19 cellular contexts compared by ENCODE assay signal in genomic region chr11:116033931-116034553, GRCh38.
DNase-seq lines count a peak whose midpoint lies in the region; ATAC-seq and TF ChIP-seq lines count a peak whose summit lies in the region.
"Had no signal": no experiment of that assay in that cellular context is flagged by ENCODE, and none has a peak within 500 bp of the region (broad histone marks: within the 10 kb centered on the region; RNA-seq: fewer than 3 reads in every experiment).

No MANE protein-coding gene starts in this region.

- peaks cover 31% of the 10 kb centered on the region for H3K4me1 Mint-ChIP-seq in WTC11
- H3K4me1 Mint-ChIP-seq in activated CD8-positive, alpha-beta T cell treated with anti-CD3 and anti-CD28 coated beads, Interleukin-2, amount 10 ng/mL, durations not matched to agents 7 days and 5 days (ENCODE audit: low read depth): no peaks in the 10 kb centered on the region
- H3K4me1 Mint-ChIP-seq: CD4-positive, CD25-positive, alpha-beta regulatory T cell had no signal

- peak; percentile 48; the same call in 1 of the 2 replicates for ATAC-seq in WTC11
- no peak for ATAC-seq in HG03469 (IDR thresholded peaks at IDR 0.05; ENCODE audit: unreplicated experiment)
- no peak for ATAC-seq in HG03354 (IDR thresholded peaks at IDR 0.05; ENCODE audit: poor library complexity, severe bottlenecking, unreplicated experiment)
- ATAC-seq in activated CD8-positive, alpha-beta T cell treated with anti-CD3 and anti-CD28 coated beads, Interleukin-2, amount 10 ng/mL, durations not matched to agents 7 days and 5 days: no peak
- ATAC-seq: heart right ventricle, PC-3, right cardiac atrium had no signal

- DNase-seq in DMS153 (lab: John Stamatoyannopoulos, UW): peak; percentile 88
- DNase-seq in MV-4-11 (lab: John Stamatoyannopoulos, UW): peak; percentile 10
- DNase-seq in NCI-H2196 (lab: John Stamatoyannopoulos, UW; ENCODE audit: unreplicated experiment): peak; percentile 85
- DNase-seq in WTC11 (ENCODE audit: low spot score): no peak
- DNase-seq in effector CD4-positive, alpha-beta T cell: no peak
- DNase-seq in activated CD8-positive, alpha-beta T cell treated with anti-CD3 and anti-CD28 coated beads, Interleukin-2, amount 10 ng/mL, durations not matched to agents 7 days and 5 days: no peak
- DNase-seq: ACHN; CD4-positive, CD25-positive, alpha-beta regulatory T cell; EL; GOT3; heart right ventricle; Karpas-422; NCI-H2081 treated with DMSO at 0.1 percent for 48 hours; PC-3; right cardiac atrium; uterus had no signal

- H3K36me3 Mint-ChIP-seq in WTC11: no peaks in the 10 kb centered on the region
- no peaks in the 10 kb centered on the region for H3K36me3 Mint-ChIP-seq in activated CD8-positive, alpha-beta T cell treated with anti-CD3 and anti-CD28 coated beads, Interleukin-2, amount 10 ng/mL, durations not matched to agents 7 days and 5 days (ENCODE audit: low read depth)
- H3K36me3 Mint-ChIP-seq: CD4-positive, CD25-positive, alpha-beta regulatory T cell; mesothelial cell of epicardium had no signal

- peaks cover 3% of the 10 kb centered on the region for H3K9me3 Mint-ChIP-seq in WTC11
- H3K9me3 Mint-ChIP-seq in activated CD8-positive, alpha-beta T cell treated with anti-CD3 and anti-CD28 coated beads, Interleukin-2, amount 10 ng/mL, durations not matched to agents 7 days and 5 days (ENCODE audit: insufficient read depth): no peaks in the 10 kb centered on the region

- H3K4me3 Mint-ChIP-seq in WTC11: no peak overlapping the region
- no peak overlapping the region for H3K4me3 Mint-ChIP-seq in activated CD8-positive, alpha-beta T cell treated with anti-CD3 and anti-CD28 coated beads, Interleukin-2, amount 10 ng/mL, durations not matched to agents 7 days and 5 days
- H3K4me3 Mint-ChIP-seq: CD4-positive, CD25-positive, alpha-beta regulatory T cell; mesothelial cell of epicardium had no signal

- TF ChIP-seq CTCF in WTC11 (IDR thresholded peaks at IDR 0.05): no peak

- no peaks in the 10 kb centered on the region for H3K27me3 Mint-ChIP-seq in WTC11 (ENCODE audit: low read depth)
- H3K27me3 Mint-ChIP-seq in activated CD8-positive, alpha-beta T cell treated with anti-CD3 and anti-CD28 coated beads, Interleukin-2, amount 10 ng/mL, durations not matched to agents 7 days and 5 days (ENCODE audit: low read depth): no peaks in the 10 kb centered on the region

- H3K27ac Mint-ChIP-seq in WTC11: no peak overlapping the region
- H3K27ac Mint-ChIP-seq in activated CD8-positive, alpha-beta T cell treated with anti-CD3 and anti-CD28 coated beads, Interleukin-2, amount 10 ng/mL, durations not matched to agents 7 days and 5 days: no peak overlapping the region
- H3K27ac Mint-ChIP-seq: CD4-positive, CD25-positive, alpha-beta regulatory T cell; mesothelial cell of epicardium had no signal

- POLR2A ChIA-PET in WTC11 (lab: Charles Lee): no interaction called here
- POLR2A ChIA-PET in activated CD8-positive, alpha-beta T cell treated with anti-CD3 and anti-CD28 coated beads, Interleukin-2, amount 10 ng/mL, durations not matched to agents 7 days and 5 days (lab: Charles Lee): no interaction called here

- CTCF ChIA-PET in WTC11 (lab: Charles Lee): interaction anchor here (0.9 to 2.0 kb wide), 6 partner anchors 26 to 182 kb away, joined by 3 to 13 read pairs (median 5); no protein-coding TSS in a partner anchor
- CTCF ChIA-PET in activated CD8-positive, alpha-beta T cell treated with anti-CD3 and anti-CD28 coated beads, Interleukin-2, amount 10 ng/mL, durations not matched to agents 7 days and 5 days (lab: Charles Lee): no interaction called here

TF ChIP-seq in WTC11, 78 proteins besides CTCF, POLR2A, EP300 and RAD21:
- no peak for TF ChIP-seq TEAD1 (CRISPR knock-in tag; IDR thresholded peaks at IDR 0.05)
- TF ChIP-seq, protein P1, sequence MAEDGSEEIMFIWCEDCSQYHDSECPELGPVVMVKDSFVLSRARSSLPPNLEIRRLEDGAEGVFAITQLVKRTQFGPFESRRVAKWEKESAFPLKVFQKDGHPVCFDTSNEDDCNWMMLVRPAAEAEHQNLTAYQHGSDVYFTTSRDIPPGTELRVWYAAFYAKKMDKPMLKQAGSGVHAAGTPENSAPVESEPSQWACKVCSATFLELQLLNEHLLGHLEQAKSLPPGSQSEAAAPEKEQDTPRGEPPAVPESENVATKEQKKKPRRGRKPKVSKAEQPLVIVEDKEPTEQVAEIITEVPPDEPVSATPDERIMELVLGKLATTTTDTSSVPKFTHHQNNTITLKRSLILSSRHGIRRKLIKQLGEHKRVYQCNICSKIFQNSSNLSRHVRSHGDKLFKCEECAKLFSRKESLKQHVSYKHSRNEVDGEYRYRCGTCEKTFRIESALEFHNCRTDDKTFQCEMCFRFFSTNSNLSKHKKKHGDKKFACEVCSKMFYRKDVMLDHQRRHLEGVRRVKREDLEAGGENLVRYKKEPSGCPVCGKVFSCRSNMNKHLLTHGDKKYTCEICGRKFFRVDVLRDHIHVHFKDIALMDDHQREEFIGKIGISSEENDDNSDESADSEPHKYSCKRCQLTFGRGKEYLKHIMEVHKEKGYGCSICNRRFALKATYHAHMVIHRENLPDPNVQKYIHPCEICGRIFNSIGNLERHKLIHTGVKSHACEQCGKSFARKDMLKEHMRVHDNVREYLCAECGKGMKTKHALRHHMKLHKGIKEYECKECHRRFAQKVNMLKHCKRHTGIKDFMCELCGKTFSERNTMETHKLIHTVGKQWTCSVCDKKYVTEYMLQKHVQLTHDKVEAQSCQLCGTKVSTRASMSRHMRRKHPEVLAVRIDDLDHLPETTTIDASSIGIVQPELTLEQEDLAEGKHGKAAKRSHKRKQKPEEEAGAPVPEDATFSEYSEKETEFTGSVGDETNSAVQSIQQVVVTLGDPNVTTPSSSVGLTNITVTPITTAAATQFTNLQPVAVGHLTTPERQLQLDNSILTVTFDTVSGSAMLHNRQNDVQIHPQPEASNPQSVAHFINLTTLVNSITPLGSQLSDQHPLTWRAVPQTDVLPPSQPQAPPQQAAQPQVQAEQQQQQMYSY (CRISPR knock-in tag; IDR thresholded peaks at IDR 0.05): no peak
- no peak for TF ChIP-seq ZNF396 (CRISPR knock-in tag; IDR thresholded peaks at IDR 0.05; ENCODE audit: borderline replicate concordance)
- TF ChIP-seq SP1 (CRISPR knock-in tag; conservative IDR thresholded peaks at IDR 0.05): no peak
- TF ChIP-seq ELF4 (CRISPR knock-in tag; IDR thresholded peaks at IDR 0.05; ENCODE audit: low read depth): no peak
- TF ChIP-seq CDX4 (CRISPR knock-in tag; IDR thresholded peaks at IDR 0.05; ENCODE audit: borderline replicate concordance): no peak
- no peak for TF ChIP-seq PREB (CRISPR knock-in tag; IDR thresholded peaks at IDR 0.05; ENCODE audit: borderline replicate concordance)
- TF ChIP-seq OVOL2 (CRISPR knock-in tag; IDR thresholded peaks at IDR 0.05; ENCODE audit: borderline replicate concordance): no peak

Comparison
In these comparisons a context has a peak if more than half of its experiments do, and no peak if none do; other contexts are left out.
1. DNase-seq: peak in DMS153 (single experiment), MV-4-11 (single experiment) and NCI-H2196 (single experiment); none in WTC11 (single experiment), effector CD4-positive, alpha-beta T cell (single experiment) and activated CD8-positive, alpha-beta T cell treated with anti-CD3 and anti-CD28 coated beads, Interleukin-2, amount 10 ng/mL, durations not matched to agents 7 days and 5 days (single experiment).